32 cellular contexts compared by ENCODE assay signal in genomic region chr3:2823437-2824211, GRCh38.
"Had no signal": no experiment of that assay in that cellular context is flagged by ENCODE, and none has a peak within 500 bp of the region (broad histone marks: within the 10 kb centered on the region; RNA-seq: fewer than 3 reads in every experiment).

No MANE protein-coding gene starts in this region.

- H3K4me2 ChIP-seq: neural progenitor cell, smooth muscle cell had no signal

- H3K9me3 ChIP-seq: neutrophil, ovary, psoas muscle, spleen, suprapubic skin, testis, tibial artery, transverse colon, upper lobe of right lung, uterus had no signal

- H3K27ac ChIP-seq: neural progenitor cell, neutrophil, ovary, psoas muscle, skin epidermis, spleen, suprapubic skin, testis, tibial artery, transverse colon, upper lobe of right lung, uterus had no signal

- ATAC-seq: naive thymus-derived CD8-positive, alpha-beta T cell; natural killer cell treated with Interleukin-12 subunit alpha and Interleukin-12 subunit beta and Interleukin-15 and Interleukin-18, amount 100 ng/mL, for 72 hours; psoas muscle; right cardiac atrium; sciatic nerve; stimulated activated memory B cell treated with anti-CD40 and anti-IgM and Interleukin-4, amounts not matched to agents 10 μg/mL and 1 μg/mL and 100 μg/mL, for 72 hours; stimulated activated naive CD8-positive, alpha-beta T cell treated with anti-CD3 and anti-CD28 coated beads, Interleukin-15, amount 100 ng/mL, for 72 hours; stimulated activated naive CD8-positive, alpha-beta T cell treated with anti-CD3 and anti-CD28 coated beads, Interleukin-15, Interleukin-2, amounts not matched to agents 100 U/mL and 50 U/mL, for 24 hours; upper lobe of right lung had no signal

- H3K9ac ChIP-seq: neural progenitor cell, parathyroid adenoma had no signal

- H3K4me1 Mint-ChIP-seq: naive B cell; naive thymus-derived CD8-positive, alpha-beta T cell; nephron progenitor cell; stimulated activated memory B cell treated with anti-CD40 and anti-IgM and Interleukin-4, amounts not matched to agents 10 μg/mL and 1 μg/mL and 100 μg/mL, for 72 hours; stimulated activated naive CD8-positive, alpha-beta T cell treated with anti-CD3 and anti-CD28 coated beads, Interleukin-15, amount 100 ng/mL, for 72 hours had no signal

- H3K27ac Mint-ChIP-seq: naive B cell; naive thymus-derived CD8-positive, alpha-beta T cell; natural killer cell treated with Interleukin-12 subunit alpha and Interleukin-12 subunit beta and Interleukin-15 and Interleukin-18, amount 100 ng/mL, for 72 hours; nephron progenitor cell; progenitor cell of endocrine pancreas; stimulated activated memory B cell treated with anti-CD40 and anti-IgM and Interleukin-4, amounts not matched to agents 10 μg/mL and 1 μg/mL and 100 μg/mL, for 72 hours; stimulated activated naive CD8-positive, alpha-beta T cell treated with anti-CD3 and anti-CD28 coated beads, Interleukin-15, amount 100 ng/mL, for 72 hours; type B pancreatic cell had no signal

- DNase-seq: naive B cell; naive thymus-derived CD8-positive, alpha-beta T cell; nephron progenitor cell; ovary; posterior cingulate gyrus; psoas muscle; right cardiac atrium; spleen; stimulated activated CD4-positive, alpha-beta T cell treated with anti-CD3 and anti-CD28 coated beads, Interleukin-12 subunit alpha, Interleukin-12 subunit beta, amount 100 ng/mL, for 4 hours; stimulated activated CD4-positive, alpha-beta T cell treated with anti-CD3 and anti-CD28 coated beads, Interleukin-1b, Interleukin-23, amount 100 ng/mL, for 48 hours; stimulated activated CD4-positive, alpha-beta T cell treated with anti-CD3 and anti-CD28 coated beads, Interleukin-4, amount 100 ng/mL, for 1 hour; stimulated activated CD4-positive, alpha-beta T cell treated with anti-CD3 and anti-CD28 coated beads, Interleukin-4, amount 100 ng/mL, for 4 hours; stimulated activated CD8-positive, alpha-beta memory T cell treated with anti-CD3 and anti-CD28 coated beads, Interleukin-4, amount 100 ng/mL, for 48 hours; stimulated activated naive CD4-positive, alpha-beta T cell; stimulated activated naive CD8-positive, alpha-beta T cell treated with anti-CD3 and anti-CD28 coated beads, Interleukin-15, amount 100 ng/mL, for 72 hours; stimulated activated naive CD8-positive, alpha-beta T cell treated with anti-CD3 and anti-CD28 coated beads, Interleukin-15, Interleukin-2, amounts not matched to agents 100 U/mL and 50 U/mL, for 24 hours; testis; tibial artery; transverse colon; upper lobe of right lung; uterus had no signal

- H3K36me3 Mint-ChIP-seq: naive B cell; naive thymus-derived CD8-positive, alpha-beta T cell; natural killer cell treated with Interleukin-12 subunit alpha and Interleukin-12 subunit beta and Interleukin-15 and Interleukin-18, amount 100 ng/mL, for 72 hours; neural progenitor cell; stimulated activated memory B cell treated with anti-CD40 and anti-IgM and Interleukin-4, amounts not matched to agents 10 μg/mL and 1 μg/mL and 100 μg/mL, for 72 hours; type B pancreatic cell had no signal

- H3K27me3 Mint-ChIP-seq: naive B cell, progenitor cell of endocrine pancreas, type B pancreatic cell had no signal

- H3K27me3 ChIP-seq: neural progenitor cell, neutrophil, ovary, spleen, suprapubic skin, testis, tibial artery, transverse colon, upper lobe of right lung, uterus had no signal

- H3K4me3 ChIP-seq: neural progenitor cell, ovary, psoas muscle, skin epidermis, smooth muscle cell, spleen, suprapubic skin, testis, tibial artery, transverse colon, upper lobe of right lung, uterus had no signal

- H3K4me3 Mint-ChIP-seq: naive thymus-derived CD8-positive, alpha-beta T cell; natural killer cell treated with Interleukin-12 subunit alpha and Interleukin-12 subunit beta and Interleukin-15 and Interleukin-18, amount 100 ng/mL, for 72 hours; nephron progenitor cell; stimulated activated memory B cell treated with anti-CD40 and anti-IgM and Interleukin-4, amounts not matched to agents 10 μg/mL and 1 μg/mL and 100 μg/mL, for 72 hours; stimulated activated naive CD8-positive, alpha-beta T cell treated with anti-CD3 and anti-CD28 coated beads, Interleukin-15, amount 100 ng/mL, for 72 hours; type B pancreatic cell had no signal

- H3K79me2 ChIP-seq: parathyroid adenoma had no signal

- H3K4me1 ChIP-seq: neural progenitor cell, psoas muscle, spleen, suprapubic skin, testis, tibial artery, transverse colon, upper lobe of right lung, uterus had no signal

- H3K9me3 Mint-ChIP-seq: naive thymus-derived CD8-positive, alpha-beta T cell; natural killer cell treated with Interleukin-12 subunit alpha and Interleukin-12 subunit beta and Interleukin-15 and Interleukin-18, amount 100 ng/mL, for 72 hours; nephron progenitor cell; neural progenitor cell; stimulated activated memory B cell treated with anti-CD40 and anti-IgM and Interleukin-4, amounts not matched to agents 10 μg/mL and 1 μg/mL and 100 μg/mL, for 72 hours; stimulated activated naive CD8-positive, alpha-beta T cell treated with anti-CD3 and anti-CD28 coated beads, Interleukin-15, amount 100 ng/mL, for 72 hours; type B pancreatic cell had no signal

- H2AFZ ChIP-seq: neural progenitor cell had no signal

- H3K36me3 ChIP-seq: neural progenitor cell, neutrophil, ovary, spleen, suprapubic skin, transverse colon, upper lobe of right lung, uterus had no signal
